8 cellular contexts compared by ENCODE assay signal in genomic region chr14:80496090-80496489, GRCh38.
"Had no signal": no experiment of that assay in that cellular context is flagged by ENCODE, and none has a peak within 500 bp of the region (broad histone marks: within the 10 kb centered on the region; RNA-seq: fewer than 3 reads in every experiment).

No MANE protein-coding gene starts in this region.

- H3K4me3 ChIP-seq: GM12878 had no signal

- ATAC-seq: GM12878 had no signal

- FAIRE-seq: G401.6, GM12878, GM12891, GM12892, GM18507, GM19239 had no signal

- DNase-seq: GDM1, GF-D8 had no signal
